ENCODE assay signal across 21 cellular contexts in genomic region chr10:95326396-95326795, GRCh38.
"Had no signal": no experiment of that assay in that cellular context is flagged by ENCODE, and none has a peak within 500 bp of the region (broad histone marks: within the 10 kb centered on the region; RNA-seq: fewer than 3 reads in every experiment).

No MANE protein-coding gene starts in this region.

- H3K27me3 ChIP-seq: brain microvascular endothelial cell had no signal

- H3K27ac ChIP-seq: brain microvascular endothelial cell had no signal

- ATAC-seq: activated T-cell treated with anti-CD3 and anti-CD28 coated beads, Interleukin-2, amount 50 U/mL, for 4 hours; T-helper 17 cell had no signal

- H3K36me3 ChIP-seq: brain microvascular endothelial cell had no signal

- DNase-seq: activated B cell treated with CpG ODN at 0.5 μM for 24 hours; activated CD4-positive, alpha-beta T cell treated with anti-CD3 and anti-CD28 coated beads for 1 hour; activated CD4-positive, alpha-beta T cell treated with anti-CD3 and anti-CD28 coated beads, Interleukin-2, amount 10 ng/mL, durations not matched to agents 24 days and 14 days; activated CD4-positive, alpha-beta T cell treated with anti-CD3 and anti-CD28 coated beads, Interleukin-2, amount 50 U/mL, for 48 hours; activated CD8-positive, alpha-beta memory T cell treated with anti-CD3 and anti-CD28 coated beads for 24 hours; activated gamma-delta T cell; activated naive CD4-positive, alpha-beta T cell treated with anti-CD3 and anti-CD28 coated beads for 36 hours; activated T-cell treated with anti-CD3 and anti-CD28 coated beads, Interleukin-2, amount 50 U/mL, for 4 hours; amygdala; brain microvascular endothelial cell; KG1; NCI-H1048; NCI-H146; NCI-H187 treated with DMSO at 0.1 percent for 48 hours; NCI-H2081 treated with DMSO at 0.1 percent for 48 hours; NCI-H226; NCI-H526; NCI-H774; SIG-M5; T-helper 17 cell; T-helper 9 cell had no signal
